17 cellular contexts compared by ENCODE assay signal in the genomic region with DNA sequence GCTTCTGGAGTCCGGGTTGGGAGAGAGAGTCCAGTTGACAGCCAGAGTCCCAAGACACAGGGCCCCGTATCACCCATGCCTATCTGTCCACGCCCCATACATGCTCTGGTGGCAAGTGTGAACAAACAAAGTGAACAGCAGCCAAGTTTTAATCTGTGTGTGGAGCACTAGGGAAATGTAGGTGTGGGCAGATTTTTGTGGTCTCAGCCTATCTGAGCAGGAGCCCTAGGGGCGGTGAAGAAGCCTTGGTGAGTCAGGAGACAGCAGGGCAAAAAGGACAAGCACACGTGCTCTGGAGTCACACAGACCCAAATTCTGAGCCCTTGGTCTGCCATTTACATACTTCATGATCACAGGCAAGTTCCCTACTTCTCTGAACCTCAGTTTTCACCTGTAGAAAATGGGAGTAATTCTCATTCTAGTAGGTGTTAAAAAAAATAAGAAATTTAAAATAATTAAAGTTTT. TPM values are rescaled to one million over a fixed set of nuclear protein-coding genes. Genes with fewer than 3 reads are reported as not detected.
DNase-seq lines count a peak whose midpoint lies in the region; ATAC-seq and TF ChIP-seq lines count a peak whose summit lies in the region.
"Had no signal": no experiment of that assay in that cellular context is flagged by ENCODE, and none has a peak within 500 bp of the region (broad histone marks: within the 10 kb centered on the region; RNA-seq: fewer than 3 reads in every experiment).

No MANE protein-coding gene starts in this region.

- 86 to 94% methylated on average over 3 to 5 of the region's 5 CpGs for WGBS in endodermal cell (ENCODE audit: insufficient coverage in 1 of 2, insufficient read length in 1 of 2), 2 experiments

- TF ChIP-seq CTCF in foreskin keratinocyte (conservative IDR thresholded peaks at IDR 0.05) = no peak
- TF ChIP-seq CTCF in endodermal cell (conservative IDR thresholded peaks at IDR 0.05) = no peak
- no peak for TF ChIP-seq CTCF in CD14-positive monocyte (IDR thresholded peaks at IDR 0.05)

- H3K4me1 Mint-ChIP-seq in stimulated activated naive CD8-positive, alpha-beta T cell treated with anti-CD3 and anti-CD28 coated beads, Interleukin-15, amount 100 ng/mL, for 72 hours = peaks cover 21% of the 10 kb centered on the region
- peaks cover 36% of the 10 kb centered on the region for H3K4me1 Mint-ChIP-seq in endodermal cell
- H3K4me1 Mint-ChIP-seq in CD14-positive monocyte = peaks cover 29% of the 10 kb centered on the region

- H3K27me3 ChIP-seq in foreskin keratinocyte (peaks cover 5% of the 10 kb centered on the region), endodermal cell (ENCODE audit: control insufficient read depth, insufficient read depth, low read length, poor library complexity, severe bottlenecking) (peaks cover 61% of the 10 kb centered on the region)

- peak; percentile 20 for ATAC-seq in stimulated activated naive CD8-positive, alpha-beta T cell treated with anti-CD3 and anti-CD28 coated beads, Interleukin-15, Interleukin-2, amounts not matched to agents 100 U/mL and 50 U/mL, for 24 hours
- ATAC-seq in stimulated activated naive CD8-positive, alpha-beta T cell treated with anti-CD3 and anti-CD28 coated beads, Interleukin-15, amount 100 ng/mL, for 72 hours = no peak
- ATAC-seq in foreskin keratinocyte = peak; percentile 77

- peaks cover 34% of the 10 kb centered on the region for H3K27me3 Mint-ChIP-seq in stimulated activated naive CD8-positive, alpha-beta T cell treated with anti-CD3 and anti-CD28 coated beads, Interleukin-15, amount 100 ng/mL, for 72 hours
- H3K27me3 Mint-ChIP-seq in endodermal cell (ENCODE audit: insufficient read depth) (peaks cover 49% of the 10 kb centered on the region), CD14-positive monocyte (ENCODE audit: low read depth in 3 of 3) (peaks cover 34 to 42% (median 39%) of the 10 kb centered on the region in 3 donors)

- H3K9me3 Mint-ChIP-seq in stimulated activated naive CD8-positive, alpha-beta T cell treated with anti-CD3 and anti-CD28 coated beads, Interleukin-15, amount 100 ng/mL, for 72 hours = no peaks in the 10 kb centered on the region
- H3K9me3 Mint-ChIP-seq in endodermal cell (no peaks in the 10 kb centered on the region), CD14-positive monocyte (peaks cover 0 to 8% (median 1%) of the 10 kb centered on the region in 7 donors)
- H3K9me3 Mint-ChIP-seq: activated naive CD8-positive, alpha-beta T cell treated with anti-CD3 and anti-CD28 coated beads for 36 hours; neural progenitor cell; stimulated activated naive CD8-positive, alpha-beta T cell treated with anti-CD3 and anti-CD28 coated beads, Interleukin-15, Interleukin-2, amounts not matched to agents 100 ng/mL and 50 ng/mL, for 24 hours had no signal

- H3K9ac ChIP-seq in endodermal cell (ENCODE audit: extremely low read depth, low read length, poor library complexity, severe bottlenecking) = no peak overlapping the region
- H3K9ac ChIP-seq: neural progenitor cell had no signal

- no peak overlapping the region for H3K27ac Mint-ChIP-seq in stimulated activated naive CD8-positive, alpha-beta T cell treated with anti-CD3 and anti-CD28 coated beads, Interleukin-15, amount 100 ng/mL, for 72 hours
- H3K27ac Mint-ChIP-seq in endodermal cell (no peak overlapping the region), CD14-positive monocyte (no peak overlapping the region)
- H3K27ac Mint-ChIP-seq: activated naive CD8-positive, alpha-beta T cell treated with anti-CD3 and anti-CD28 coated beads for 36 hours; neural progenitor cell; stimulated activated naive CD8-positive, alpha-beta T cell treated with anti-CD3 and anti-CD28 coated beads, Interleukin-15, Interleukin-2, amounts not matched to agents 100 ng/mL and 50 ng/mL, for 24 hours had no signal

- no peaks in the 10 kb centered on the region for H3K36me3 Mint-ChIP-seq in endodermal cell (ENCODE audit: low read depth)
- H3K36me3 Mint-ChIP-seq in CD14-positive monocyte = peaks cover 0 to 3% of the 10 kb centered on the region in 2 donors
- H3K36me3 Mint-ChIP-seq: activated naive CD8-positive, alpha-beta T cell treated with anti-CD3 and anti-CD28 coated beads for 36 hours; neural progenitor cell had no signal

- intact Hi-C loops in CD14-positive monocyte (cut with micrococcal nuclease) = no loop called here

- H3K4me1 ChIP-seq in foreskin keratinocyte (peaks cover 25% of the 10 kb centered on the region), endodermal cell (ENCODE audit: control insufficient read depth, insufficient read depth, low read length) (peaks cover 16% of the 10 kb centered on the region)

- DNase-seq in stimulated activated naive CD8-positive, alpha-beta T cell treated with anti-CD3 and anti-CD28 coated beads, Interleukin-15, Interleukin-2, amounts not matched to agents 100 U/mL and 50 U/mL, for 24 hours = no peak
- no peak for DNase-seq in stimulated activated naive CD8-positive, alpha-beta T cell treated with anti-CD3 and anti-CD28 coated beads, Interleukin-15, amount 100 ng/mL, for 72 hours
- DNase-seq in SW480 (ENCODE audit: low spot score) = peak; percentile 83
- DNase-seq in foreskin keratinocyte = peak in 1 of 2 donors; percentile 80
- no peak for DNase-seq in ureter (ENCODE audit: low spot score)
- no peak for DNase-seq in endodermal cell
- no peak for DNase-seq in CD14-positive monocyte (ENCODE audit: low spot score)
- DNase-seq in NCI-H1048 (lab: John Stamatoyannopoulos, UW) = no peak
- DNase-seq: ACHN; activated naive CD8-positive, alpha-beta T cell treated with anti-CD3 and anti-CD28 coated beads for 36 hours; GOT3; mesenchymal stem cell; sigmoid colon had no signal

- H3K4me3 ChIP-seq in endodermal cell (ENCODE audit: low read length) = no peak overlapping the region
- H3K4me3 ChIP-seq: neural progenitor cell, sigmoid colon, SK-N-MC had no signal

- no peaks in the 10 kb centered on the region for H3K36me3 ChIP-seq in endodermal cell (ENCODE audit: control insufficient read depth, insufficient read depth, low read length)
- H3K36me3 ChIP-seq: neural progenitor cell, sigmoid colon had no signal

- H3K27ac ChIP-seq in foreskin keratinocyte (no peak overlapping the region), endodermal cell (ENCODE audit: low read depth, low read length) (no peak overlapping the region)
- H3K27ac ChIP-seq: neural progenitor cell, sigmoid colon, SK-N-MC, VCaP had no signal

- H3K4me3 Mint-ChIP-seq in stimulated activated naive CD8-positive, alpha-beta T cell treated with anti-CD3 and anti-CD28 coated beads, Interleukin-15, amount 100 ng/mL, for 72 hours = no peak overlapping the region
- H3K4me3 Mint-ChIP-seq in endodermal cell (no peak overlapping the region), CD14-positive monocyte (no peak overlapping the region)
- H3K4me3 Mint-ChIP-seq: activated naive CD8-positive, alpha-beta T cell treated with anti-CD3 and anti-CD28 coated beads for 36 hours; neural progenitor cell; stimulated activated naive CD8-positive, alpha-beta T cell treated with anti-CD3 and anti-CD28 coated beads, Interleukin-15, Interleukin-2, amounts not matched to agents 100 ng/mL and 50 ng/mL, for 24 hours had no signal

- no peaks in the 10 kb centered on the region for H3K9me3 ChIP-seq in endodermal cell (ENCODE audit: control insufficient read depth, low read length)
- H3K9me3 ChIP-seq: sigmoid colon had no signal

RNA-seq across cellular contexts. Expression of a gene that starts 23.2 kb away (rescaled TPM):
- 19.5 and 20.4 TPM in 2 replicates for total RNA-seq in foreskin keratinocyte
- polyA plus RNA-seq in foreskin keratinocyte = 18.1 and 27.6 TPM in 2 replicates
- 41.6 TPM for total RNA-seq in ureter
- total RNA-seq in endodermal cell = 10 to 100 TPM in 1 of 2 donors, 1 to 10 TPM in 1; 9.9 to 14.2 TPM
- 10.7 TPM for polyA plus RNA-seq in endodermal cell (2013, experiment 1 of 2)
- 13.1 TPM for polyA plus RNA-seq in endodermal cell (2013, experiment 2 of 2)
- 100 to 1,000 TPM in 1 of 2 donors, 1 to 10 TPM in 1; 8.4 to 105 TPM for polyA plus RNA-seq in CD14-positive monocyte

RNA-seq across cellular contexts. Expression of a gene that starts 49.7 kb away (rescaled TPM):
- 3.0 TPM in 2 replicates for total RNA-seq in foreskin keratinocyte
- polyA plus RNA-seq in foreskin keratinocyte = 3.8 and 4.5 TPM in 2 replicates
- 7.0 TPM for total RNA-seq in ureter
- total RNA-seq in endodermal cell = 10 to 100 TPM; 17.7 to 26.9 TPM
- 46.3 TPM for polyA plus RNA-seq in endodermal cell (2013, experiment 1 of 2)
- polyA plus RNA-seq in endodermal cell (2013, experiment 2 of 2) = 43.3 TPM
- polyA plus RNA-seq in CD14-positive monocyte = not detected

RNA-seq across cellular contexts. Expression of a gene that starts 54.5 kb away (rescaled TPM):
- 116 and 125 TPM in 2 replicates for total RNA-seq in foreskin keratinocyte
- polyA plus RNA-seq in foreskin keratinocyte = 57.1 and 69.2 TPM in 2 replicates
- 112 TPM for total RNA-seq in ureter
- total RNA-seq in endodermal cell = 100 to 1,000 TPM; 106 to 109 TPM
- polyA plus RNA-seq in endodermal cell (2013, experiment 1 of 2) = 87.7 TPM
- 88.3 TPM for polyA plus RNA-seq in endodermal cell (2013, experiment 2 of 2)
- polyA plus RNA-seq in CD14-positive monocyte = 10 to 100 TPM; 61.6 to 71.4 TPM
